Comparison of ENCODE assay signal across 1 cellular context in genomic region chr14:39432619-39433451, GRCh38.
A peak's percentile ranks its signal among the peaks of the same experiment; 100 is the strongest.
TF ChIP-seq lines count a peak whose summit lies in the region.

No MANE protein-coding gene starts in this region.

TF ChIP-seq in HepG2, 621 proteins besides CTCF, POLR2A, EP300 and RAD21 (continued from another document and continues in another):
- TF ChIP-seq ZXDC (CRISPR knock-in tag; IDR thresholded peaks at IDR 0.05) = no peak
- TF ChIP-seq CC2D1A (CRISPR knock-in tag; IDR thresholded peaks at IDR 0.05) = no peak
- TF ChIP-seq STAG1 (CRISPR knock-in tag; IDR thresholded peaks at IDR 0.05) = peak; percentile 63
- peak; percentile 27; the same call in 1 of the 2 replicates for TF ChIP-seq TSC22D2 (CRISPR knock-in tag; IDR thresholded peaks at IDR 0.05; ENCODE audit: borderline replicate concordance)
- peak; percentile 57; the same call in 1 of the 2 replicates for TF ChIP-seq ZNF761 (CRISPR knock-in tag; conservative IDR thresholded peaks at IDR 0.05)
- peak; percentile 89; the same call in 1 of the 2 replicates for TF ChIP-seq KAT7 (CRISPR knock-in tag; IDR thresholded peaks at IDR 0.05; ENCODE audit: borderline replicate concordance)
- TF ChIP-seq GMEB1 (CRISPR knock-in tag; IDR thresholded peaks at IDR 0.05; ENCODE audit: borderline replicate concordance) = peak; percentile 75
- peak; percentile 85; the same call in 1 of the 2 replicates for TF ChIP-seq ZNF512 (CRISPR knock-in tag; IDR thresholded peaks at IDR 0.05)
- peak; percentile 83 for TF ChIP-seq ESRRA (CRISPR knock-in tag; IDR thresholded peaks at IDR 0.05; ENCODE audit: low read depth)
- TF ChIP-seq KMT2B (CRISPR knock-in tag; IDR thresholded peaks at IDR 0.05) = peak; percentile 94
- TF ChIP-seq TARDBP (CRISPR knock-in tag; IDR thresholded peaks at IDR 0.05) = peak; percentile 85
- peak; percentile 94 for TF ChIP-seq POLR2G (IDR thresholded peaks at IDR 0.05; ENCODE audit: low read depth, low read length)
- no peak for TF ChIP-seq NFIC (IDR thresholded peaks at IDR 0.05; ENCODE audit: low read length)
- peak; percentile 95; the same call in 1 of the 2 replicates for TF ChIP-seq ZNF354B (CRISPR knock-in tag; IDR thresholded peaks at IDR 0.05)
- peak; percentile 24; the same call in 1 of the 2 replicates for TF ChIP-seq TCF7 (IDR thresholded peaks at IDR 0.05; ENCODE audit: low read depth)
- TF ChIP-seq SUZ12 (IDR thresholded peaks at IDR 0.05; ENCODE audit: low read depth, low read length) = no peak
- TF ChIP-seq ZNF563 (CRISPR knock-in tag; IDR thresholded peaks at IDR 0.05) = no peak; the same call in 1 of the 2 replicates
- TF ChIP-seq GLI4 (CRISPR knock-in tag; IDR thresholded peaks at IDR 0.05; ENCODE audit: borderline replicate concordance) = no peak; the same call in 1 of the 2 replicates
- TF ChIP-seq PHB2 (IDR thresholded peaks at IDR 0.05; ENCODE audit: partially characterized antibody) = no peak
- TF ChIP-seq NR1H2 (CRISPR knock-in tag; IDR thresholded peaks at IDR 0.05; ENCODE audit: borderline replicate concordance, low read depth) = no peak; the same call in 1 of the 2 replicates
- TF ChIP-seq ZNF564 (CRISPR knock-in tag; IDR thresholded peaks at IDR 0.05) = no peak; the same call in 1 of the 2 replicates
- TF ChIP-seq HINFP (CRISPR knock-in tag; IDR thresholded peaks at IDR 0.05; ENCODE audit: low read depth) = peak; percentile 64; the same call in 1 of the 2 replicates
- TF ChIP-seq ZGPAT (CRISPR knock-in tag; IDR thresholded peaks at IDR 0.05) = peak; percentile 99
- peak; percentile 29 for TF ChIP-seq CBFB (CRISPR knock-in tag; IDR thresholded peaks at IDR 0.05)
- peak; percentile 67; the same call in 1 of the 2 replicates for TF ChIP-seq ZNF180 (CRISPR knock-in tag; IDR thresholded peaks at IDR 0.05; ENCODE audit: borderline replicate concordance, low read depth)
- no peak; the same call in none of the 2 replicates for TF ChIP-seq ZC3H13 (CRISPR knock-in tag; IDR thresholded peaks at IDR 0.05)
- no peak for TF ChIP-seq ATM (IDR thresholded peaks at IDR 0.05; ENCODE audit: borderline replicate concordance)
- peak; percentile 97 for TF ChIP-seq ZBTB34 (CRISPR knock-in tag; IDR thresholded peaks at IDR 0.05)
- no peak for TF ChIP-seq TCF12 (IDR thresholded peaks at IDR 0.05)
- peak; percentile 18; the same call in 1 of the 2 replicates for TF ChIP-seq TCF12 (CRISPR knock-in tag; IDR thresholded peaks at IDR 0.05)
- peak; percentile 35; the same call in 1 of the 2 replicates for TF ChIP-seq JUN (CRISPR knock-in tag; IDR thresholded peaks at IDR 0.05)
- TF ChIP-seq ZBED4 (CRISPR knock-in tag; IDR thresholded peaks at IDR 0.05; ENCODE audit: borderline replicate concordance) = no peak; the same call in 1 of the 2 replicates
- TF ChIP-seq IRX3 (CRISPR knock-in tag; IDR thresholded peaks at IDR 0.05; ENCODE audit: borderline replicate concordance, low read depth) = peak; percentile 72
- TF ChIP-seq ZSCAN29 (CRISPR knock-in tag; conservative IDR thresholded peaks at IDR 0.05) = peak; percentile 84
- peak; percentile 99 for TF ChIP-seq ASH2L (IDR thresholded peaks at IDR 0.05; ENCODE audit: insufficient read length, low read depth, low read length)
- peak; percentile 14; the same call in 1 of the 2 replicates for TF ChIP-seq SKIL (CRISPR knock-in tag; IDR thresholded peaks at IDR 0.05; ENCODE audit: borderline replicate concordance)
- TF ChIP-seq FOXM1 (CRISPR knock-in tag; IDR thresholded peaks at IDR 0.05) = 0 out of 2 replicates have a peak, but pooled peaks have one; percentile 57
- TF ChIP-seq NR0B2 (CRISPR knock-in tag; IDR thresholded peaks at IDR 0.05) = peak; percentile 94
- peak; percentile 91; the same call in 1 of the 2 replicates for TF ChIP-seq ZBTB39 (CRISPR knock-in tag; IDR thresholded peaks at IDR 0.05)
- TF ChIP-seq WIZ (CRISPR knock-in tag; IDR thresholded peaks at IDR 0.05) = 0 out of 2 replicates have a peak, but pooled peaks have one; percentile 79
- TF ChIP-seq CBX2 (IDR thresholded peaks at IDR 0.05; ENCODE audit: low read depth, low read length) = no peak
- TF ChIP-seq CBX2 (CRISPR knock-in tag; IDR thresholded peaks at IDR 0.05; ENCODE audit: low read depth) = peak; percentile 78
- no peak for TF ChIP-seq NPAS2 (CRISPR knock-in tag; IDR thresholded peaks at IDR 0.05; ENCODE audit: borderline replicate concordance)
